ENCODE assay signal across 16 cellular contexts in genomic region chr17:28940142-28940541, GRCh38. TPM values are rescaled to one million over a fixed set of nuclear protein-coding genes. Genes with fewer than 3 reads are reported as not detected.
DNase-seq lines count a peak whose midpoint lies in the region; ATAC-seq and TF ChIP-seq lines count a peak whose summit lies in the region.
"Had no signal": no experiment of that assay in that cellular context is flagged by ENCODE, and none has a peak within 500 bp of the region (broad histone marks: within the 10 kb centered on the region; RNA-seq: fewer than 3 reads in every experiment).

No MANE protein-coding gene starts in this region.

- CTCF ChIA-PET in activated naive CD4-positive, alpha-beta T cell treated with anti-CD3 and anti-CD28 coated beads for 36 hours (lab: Charles Lee) = interaction anchor here (0.7 to 1.4 kb wide), 3 partner anchors 10 to 190 kb away, joined by 3 to 5 read pairs (median 4); no protein-coding TSS in a partner anchor
- CTCF ChIA-PET in CD8-positive, alpha-beta memory T cell (lab: Charles Lee) = interaction anchor here (1.2 kb wide), 2 partner anchors 13 to 39 kb away, joined by 3 read pairs; no protein-coding TSS in a partner anchor
- CTCF ChIA-PET in Calu3 (lab: Charles Lee) = no interaction called here

- no peak overlapping the region for H3K9ac ChIP-seq in neural progenitor cell

- H3K9me3 ChIP-seq in CD8-positive, alpha-beta memory T cell (ENCODE audit: low read length) = no peaks in the 10 kb centered on the region
- no peaks in the 10 kb centered on the region for H3K9me3 ChIP-seq in neural progenitor cell (ENCODE audit: low read depth)

- TF ChIP-seq CTCF in neural progenitor cell (IDR thresholded peaks at IDR 0.05) (no peak), Calu3 (IDR thresholded peaks at IDR 0.05; ENCODE audit: unreplicated experiment) (no peak)

- no peak overlapping the region for H3K27ac ChIP-seq in CD8-positive, alpha-beta memory T cell (ENCODE audit: low read depth, low read length)
- H3K27ac ChIP-seq in neural progenitor cell = peak overlapping the region; percentile 80
- H3K27ac ChIP-seq: hepatocyte, PC-9 had no signal

- H3K4me2 ChIP-seq in neural progenitor cell = peak overlapping the region; percentile 56
- H3K4me2 ChIP-seq: hepatocyte, PC-9 had no signal

- no peak overlapping the region for H3K4me3 Mint-ChIP-seq in activated naive CD4-positive, alpha-beta T cell treated with anti-CD3 and anti-CD28 coated beads for 36 hours
- peak overlapping the region in 4 of 7 donors; percentile 11 to 61 (median 33) for H3K4me3 Mint-ChIP-seq in CD8-positive, alpha-beta memory T cell
- H3K4me3 Mint-ChIP-seq in activated naive CD8-positive, alpha-beta T cell treated with anti-CD3 and anti-CD28 coated beads for 36 hours = no peak overlapping the region
- no peak overlapping the region for H3K4me3 Mint-ChIP-seq in neural progenitor cell
- no peak overlapping the region for H3K4me3 Mint-ChIP-seq in Calu3 (ENCODE audit: low read depth, unreplicated experiment)

- ATAC-seq in HG03442 (IDR thresholded peaks at IDR 0.05; ENCODE audit: unreplicated experiment) = no peak
- ATAC-seq: HCT116 had no signal

- no TSS peak for BruUV-seq in Calu3 (replicated peaks; lab: Mats Ljungman, UMichigan)

- H3K36me3 Mint-ChIP-seq in activated naive CD4-positive, alpha-beta T cell treated with anti-CD3 and anti-CD28 coated beads for 36 hours (ENCODE audit: low read depth) = peaks cover 27% of the 10 kb centered on the region
- H3K36me3 Mint-ChIP-seq in CD8-positive, alpha-beta memory T cell = peaks cover 0 to 77% (median 13%) of the 10 kb centered on the region in 3 donors
- H3K36me3 Mint-ChIP-seq in activated naive CD8-positive, alpha-beta T cell treated with anti-CD3 and anti-CD28 coated beads for 36 hours = peaks cover 49% of the 10 kb centered on the region
- H3K36me3 Mint-ChIP-seq in neural progenitor cell (peaks cover 13% of the 10 kb centered on the region), Calu3 (ENCODE audit: insufficient read depth, unreplicated experiment) (peaks cover 9% of the 10 kb centered on the region)

- POLR2A ChIA-PET in CD8-positive, alpha-beta memory T cell (lab: Charles Lee) = interaction anchor here (0.7 to 1.2 kb wide), 2 partner anchors 8 to 9 kb away, joined by 3 to 4 read pairs; no protein-coding TSS in a partner anchor

- peaks cover 98% of the 10 kb centered on the region for H4K20me1 ChIP-seq in neural progenitor cell (ENCODE audit: low read depth)

- no peak overlapping the region for H3K27ac Mint-ChIP-seq in activated naive CD4-positive, alpha-beta T cell treated with anti-CD3 and anti-CD28 coated beads for 36 hours
- H3K27ac Mint-ChIP-seq in CD8-positive, alpha-beta memory T cell = peak overlapping the region in 7 of 8 donors; percentile 37 to 88 (median 44)
- H3K27ac Mint-ChIP-seq in activated naive CD8-positive, alpha-beta T cell treated with anti-CD3 and anti-CD28 coated beads for 36 hours = peak overlapping the region; percentile 63
- peak overlapping the region; percentile 4 for H3K27ac Mint-ChIP-seq in neural progenitor cell
- H3K27ac Mint-ChIP-seq in Calu3 (ENCODE audit: unreplicated experiment) = no peak overlapping the region

- no peaks in the 10 kb centered on the region for H3K9me3 Mint-ChIP-seq in activated naive CD4-positive, alpha-beta T cell treated with anti-CD3 and anti-CD28 coated beads for 36 hours
- H3K9me3 Mint-ChIP-seq in CD8-positive, alpha-beta memory T cell = no peaks in the 10 kb centered on the region
- no peaks in the 10 kb centered on the region for H3K9me3 Mint-ChIP-seq in activated naive CD8-positive, alpha-beta T cell treated with anti-CD3 and anti-CD28 coated beads for 36 hours
- no peaks in the 10 kb centered on the region for H3K9me3 Mint-ChIP-seq in neural progenitor cell
- no peaks in the 10 kb centered on the region for H3K9me3 Mint-ChIP-seq in Calu3 (ENCODE audit: low read depth, unreplicated experiment)

- no peaks in the 10 kb centered on the region for H3K27me3 Mint-ChIP-seq in activated naive CD4-positive, alpha-beta T cell treated with anti-CD3 and anti-CD28 coated beads for 36 hours (ENCODE audit: low read depth)
- peaks cover 0 to 2% of the 10 kb centered on the region in 2 donors for H3K27me3 Mint-ChIP-seq in CD8-positive, alpha-beta memory T cell
- no peaks in the 10 kb centered on the region for H3K27me3 Mint-ChIP-seq in activated naive CD8-positive, alpha-beta T cell treated with anti-CD3 and anti-CD28 coated beads for 36 hours
- no peaks in the 10 kb centered on the region for H3K27me3 Mint-ChIP-seq in neural progenitor cell (ENCODE audit: insufficient read depth, low read depth)
- no peaks in the 10 kb centered on the region for H3K27me3 Mint-ChIP-seq in Calu3 (ENCODE audit: unreplicated experiment)

- H2AFZ ChIP-seq in neural progenitor cell (replicated peaks) = no peak overlapping the region
- H2AFZ ChIP-seq: hepatocyte, PC-9 had no signal

- intact Hi-C loops in activated naive CD4-positive, alpha-beta T cell treated with anti-CD3 and anti-CD28 coated beads for 36 hours (cut with micrococcal nuclease) = loop anchor here (1.0 kb wide), 1 partner anchor 9 kb away; no protein-coding TSS in a partner anchor
- intact Hi-C loops in Calu3 (cut with micrococcal nuclease; ENCODE audit: unreplicated experiment) = no loop called here

- H3F3A ChIP-seq in neural progenitor cell (ENCODE audit: low read depth) = peaks cover 71% of the 10 kb centered on the region

- H3K27me3 ChIP-seq in CD8-positive, alpha-beta memory T cell (ENCODE audit: insufficient read depth, low read length, poor library complexity, severe bottlenecking) = no peaks in the 10 kb centered on the region
- no peaks in the 10 kb centered on the region for H3K27me3 ChIP-seq in neural progenitor cell
- H3K27me3 ChIP-seq: hepatocyte had no signal

- H3K4me3 ChIP-seq in CD8-positive, alpha-beta memory T cell (ENCODE audit: low read length) = no peak overlapping the region
- peak overlapping the region; percentile 11 for H3K4me3 ChIP-seq in neural progenitor cell
- H3K4me3 ChIP-seq: hepatocyte, PC-9 had no signal

- peak; percentile 24 for DNase-seq in activated naive CD4-positive, alpha-beta T cell treated with anti-CD3 and anti-CD28 coated beads for 36 hours
- no peak for DNase-seq in activated naive CD4-positive, alpha-beta T cell treated with anti-CD3 and anti-CD28 coated beads, Interleukin-2, amount 50 U/mL, for 16 hours
- DNase-seq in CD8-positive, alpha-beta memory T cell = no peak
- DNase-seq in activated naive CD8-positive, alpha-beta T cell treated with anti-CD3 and anti-CD28 coated beads for 36 hours = no peak
- DNase-seq in neural progenitor cell (ENCODE audit: low spot score) (no peak), Calu3 (no peak)
- DNase-seq in stimulated activated CD4-positive, alpha-beta T cell treated with anti-CD3 and anti-CD28 coated beads, Interleukin-2, amount 100 ng/mL, for 24 hours = no peak
- DNase-seq: activated CD4-positive, CD25-positive, alpha-beta regulatory T cell; DMS 273 treated with DMSO at 0.1 percent for 48 hours; NCI-H1048; NCI-H748 treated with DMSO at 0.1 percent for 48 hours; PC-9; stimulated activated naive CD4-positive, alpha-beta T cell treated with Interleukin-2 at 50 U/mL for 16 hours had no signal

- peaks cover 100% of the 10 kb centered on the region for H3K79me2 ChIP-seq in neural progenitor cell (ENCODE audit: low read depth)

- peaks cover 80% of the 10 kb centered on the region for H3K4me1 ChIP-seq in CD8-positive, alpha-beta memory T cell (ENCODE audit: insufficient read depth, low read length)
- peaks cover 62% of the 10 kb centered on the region for H3K4me1 ChIP-seq in neural progenitor cell

- H3K36me3 ChIP-seq in CD8-positive, alpha-beta memory T cell (ENCODE audit: insufficient read depth, low read length) = no peaks in the 10 kb centered on the region
- H3K36me3 ChIP-seq in neural progenitor cell = no peaks in the 10 kb centered on the region

- peaks cover 88% of the 10 kb centered on the region for H3K4me1 Mint-ChIP-seq in activated naive CD4-positive, alpha-beta T cell treated with anti-CD3 and anti-CD28 coated beads for 36 hours (ENCODE audit: low read depth)
- H3K4me1 Mint-ChIP-seq in CD8-positive, alpha-beta memory T cell = peaks cover 78 to 94% (median 93%) of the 10 kb centered on the region in 3 donors
- peaks cover 84% of the 10 kb centered on the region for H3K4me1 Mint-ChIP-seq in activated naive CD8-positive, alpha-beta T cell treated with anti-CD3 and anti-CD28 coated beads for 36 hours
- H3K4me1 Mint-ChIP-seq in neural progenitor cell = peaks cover 57% of the 10 kb centered on the region
- peaks cover 14% of the 10 kb centered on the region for H3K4me1 Mint-ChIP-seq in Calu3 (ENCODE audit: low read depth, unreplicated experiment)

RNA-seq across cellular contexts. Expression of gene PHF12, which starts 11.2 kb away (rescaled TPM):
- total RNA-seq in activated naive CD4-positive, alpha-beta T cell treated with anti-CD3 and anti-CD28 coated beads for 36 hours = 10 to 100 TPM; 52.8 to 56.7 TPM
- total RNA-seq in CD8-positive, alpha-beta memory T cell = 10 to 100 TPM; 58.1 to 62.1 TPM
- 11.6 TPM for polyA plus RNA-seq in CD8-positive, alpha-beta memory T cell
- 10 to 100 TPM; 41.4 to 45.7 TPM for total RNA-seq in activated naive CD8-positive, alpha-beta T cell treated with anti-CD3 and anti-CD28 coated beads for 36 hours
- total RNA-seq in neural progenitor cell (ENCODE audit: low replicate concordance) (49.1 and 54.3 TPM in 2 replicates), Calu3 (2022) (54.0 and 57.6 TPM in 2 replicates)

RNA-seq across cellular contexts. Expression of gene DHRS13, which starts 37.3 kb away (rescaled TPM):
- 10 to 100 TPM; 20.1 to 20.9 TPM for total RNA-seq in activated naive CD4-positive, alpha-beta T cell treated with anti-CD3 and anti-CD28 coated beads for 36 hours
- total RNA-seq in CD8-positive, alpha-beta memory T cell = 10 to 100 TPM; 32.6 to 34.7 TPM
- polyA plus RNA-seq in CD8-positive, alpha-beta memory T cell = 26.5 TPM
- 10 to 100 TPM; 31.8 to 34.1 TPM for total RNA-seq in activated naive CD8-positive, alpha-beta T cell treated with anti-CD3 and anti-CD28 coated beads for 36 hours
- total RNA-seq in neural progenitor cell (ENCODE audit: low replicate concordance) = 25.6 and 36.0 TPM in 2 replicates
- 19.2 and 23.2 TPM in 2 replicates for total RNA-seq in Calu3 (2022)

RNA-seq across cellular contexts. Expression of gene FLOT2, which starts 42.6 kb away (rescaled TPM):
- total RNA-seq in activated naive CD4-positive, alpha-beta T cell treated with anti-CD3 and anti-CD28 coated beads for 36 hours = 10 to 100 TPM; 66.0 to 71.5 TPM
- 100 to 1,000 TPM; 113 to 115 TPM for total RNA-seq in CD8-positive, alpha-beta memory T cell
- polyA plus RNA-seq in CD8-positive, alpha-beta memory T cell = 268 TPM
- total RNA-seq in activated naive CD8-positive, alpha-beta T cell treated with anti-CD3 and anti-CD28 coated beads for 36 hours = 10 to 100 TPM; 56.2 to 65.2 TPM
- 84.0 and 131 TPM in 2 replicates for total RNA-seq in neural progenitor cell (ENCODE audit: low replicate concordance)
- 152 and 155 TPM in 2 replicates for total RNA-seq in Calu3 (2022)

Comparison
In these comparisons a context has a peak if more than half of its experiments do, and no peak if none do; other contexts are left out.
1. H3K27ac Mint-ChIP-seq: peak in CD8-positive, alpha-beta memory T cell (7 of 8), activated naive CD8-positive, alpha-beta T cell treated with anti-CD3 and anti-CD28 coated beads for 36 hours (single experiment) and neural progenitor cell (single experiment); none in activated naive CD4-positive, alpha-beta T cell treated with anti-CD3 and anti-CD28 coated beads for 36 hours (single experiment) and Calu3 (single experiment).
2. H3K4me3 Mint-ChIP-seq: peak in CD8-positive, alpha-beta memory T cell (4 of 7); none in activated naive CD4-positive, alpha-beta T cell treated with anti-CD3 and anti-CD28 coated beads for 36 hours (single experiment), activated naive CD8-positive, alpha-beta T cell treated with anti-CD3 and anti-CD28 coated beads for 36 hours (single experiment), neural progenitor cell (single experiment) and Calu3 (single experiment).